15 cellular contexts compared by ENCODE assay signal in the genomic region with DNA sequence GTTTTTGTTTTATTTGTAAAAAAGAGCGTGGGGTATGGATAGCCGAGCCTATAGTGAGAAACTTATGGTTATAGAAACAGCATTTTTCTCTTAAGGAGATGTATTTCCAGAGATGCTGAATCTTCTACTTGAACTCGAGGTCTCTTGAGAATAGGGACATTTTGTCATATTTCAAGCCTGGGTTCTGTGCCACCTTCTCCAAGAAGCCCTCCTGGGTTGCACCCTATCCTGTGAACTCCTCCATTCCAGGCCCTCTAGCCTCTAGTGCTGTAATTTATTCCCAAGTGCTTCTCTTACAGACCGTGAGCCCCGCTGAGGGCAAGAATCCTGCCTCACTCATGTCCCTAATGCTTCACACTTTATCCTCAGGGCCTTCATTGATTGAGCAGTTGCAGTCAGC.
DNase-seq lines count a peak whose midpoint lies in the region; ATAC-seq and TF ChIP-seq lines count a peak whose summit lies in the region.
"Had no signal": no experiment of that assay in that cellular context is flagged by ENCODE, and none has a peak within 500 bp of the region (broad histone marks: within the 10 kb centered on the region; RNA-seq: fewer than 3 reads in every experiment).

No MANE protein-coding gene starts in this region.

- H3K4me3 Mint-ChIP-seq in MCF 10A (ENCODE audit: unreplicated experiment) = no peak overlapping the region
- peak overlapping the region; percentile 72 for H3K4me3 Mint-ChIP-seq in activated T-helper 17 cell treated with anti-CD3 and anti-CD28 coated beads, Interleukin-2, amount 50 U/mL, for 72 hours
- H3K4me3 Mint-ChIP-seq in endothelial cell (ENCODE audit: unreplicated experiment) = no peak overlapping the region

- no peak for TF ChIP-seq CTCF in MCF 10A (IDR thresholded peaks at IDR 0.05; ENCODE audit: unreplicated experiment)
- no peak for TF ChIP-seq CTCF in breast epithelium (IDR thresholded peaks at IDR 0.05)
- TF ChIP-seq CTCF in endothelial cell (IDR thresholded peaks at IDR 0.05; ENCODE audit: unreplicated experiment) = no peak

- TF ChIP-seq POLR2A in breast epithelium (IDR thresholded peaks at IDR 0.05) (no peak), GM18505 (IDR thresholded peaks at IDR 0.05; ENCODE audit: borderline replicate concordance, extremely low read depth, insufficient read depth, insufficient read length) (no peak)

- H3K9me3 ChIP-seq in breast epithelium = no peaks in the 10 kb centered on the region
- H3K9me3 ChIP-seq in Karpas-422 (ENCODE audit: low read length) = no peaks in the 10 kb centered on the region
- H3K9me3 ChIP-seq: body of pancreas, heart left ventricle had no signal

- peak overlapping the region; percentile 95 for H3K27ac Mint-ChIP-seq in MCF 10A (ENCODE audit: low read depth, unreplicated experiment)
- peak overlapping the region; percentile 94 for H3K27ac Mint-ChIP-seq in activated T-helper 17 cell treated with anti-CD3 and anti-CD28 coated beads, Interleukin-2, amount 50 U/mL, for 72 hours
- peak overlapping the region; percentile 80 for H3K27ac Mint-ChIP-seq in endothelial cell (ENCODE audit: unreplicated experiment)

- BruUV-seq in MCF 10A (replicated peaks; lab: Mats Ljungman, UMichigan) = TSS peak; percentile 73

- H3K4me3 ChIP-seq in breast epithelium = no peak overlapping the region
- H3K4me3 ChIP-seq in Karpas-422 (ENCODE audit: low read length) = no peak overlapping the region
- H3K4me3 ChIP-seq: body of pancreas, heart left ventricle had no signal

- H3K9me3 Mint-ChIP-seq in MCF 10A (ENCODE audit: unreplicated experiment) (no peaks in the 10 kb centered on the region), endothelial cell (ENCODE audit: unreplicated experiment) (no peaks in the 10 kb centered on the region)
- no peaks in the 10 kb centered on the region for H3K9me3 Mint-ChIP-seq in activated T-helper 17 cell treated with anti-CD3 and anti-CD28 coated beads, Interleukin-2, amount 50 U/mL, for 72 hours

- intact Hi-C loops in MCF 10A (cut with micrococcal nuclease) (no loop called here), breast epithelium (cut with DNase I; ENCODE audit: low total_unique reads) (no loop called here)

- H3K27me3 Mint-ChIP-seq in MCF 10A (ENCODE audit: insufficient read depth, unreplicated experiment) = no peaks in the 10 kb centered on the region
- no peaks in the 10 kb centered on the region for H3K27me3 Mint-ChIP-seq in activated T-helper 17 cell treated with anti-CD3 and anti-CD28 coated beads, Interleukin-2, amount 50 U/mL, for 72 hours
- peaks cover 6% of the 10 kb centered on the region for H3K27me3 Mint-ChIP-seq in endothelial cell (ENCODE audit: unreplicated experiment)

- no peaks in the 10 kb centered on the region for H3K4me1 ChIP-seq in breast epithelium
- no peaks in the 10 kb centered on the region for H3K4me1 ChIP-seq in Karpas-422 (ENCODE audit: low read length)
- H3K4me1 ChIP-seq: body of pancreas had no signal

- no peaks in the 10 kb centered on the region for H3K9me2 ChIP-seq in Karpas-422 (replicated peaks; ENCODE audit: insufficient read depth, low read length)

- no peaks in the 10 kb centered on the region for H3K27me3 ChIP-seq in breast epithelium
- no peaks in the 10 kb centered on the region for H3K27me3 ChIP-seq in Karpas-422 (ENCODE audit: low read length)
- H3K27me3 ChIP-seq: body of pancreas, heart left ventricle had no signal

- CTCF ChIA-PET in MCF 10A (lab: Yijun Ruan, JAX) = interaction anchor here (0.5 to 1.4 kb wide), 8 partner anchors 7 to 1391 kb away, joined by 3 to 7 read pairs (median 4); no protein-coding TSS in a partner anchor

- POLR2A ChIA-PET in MCF 10A (lab: Yijun Ruan, JAX) = interaction anchor here (0.6 kb wide), 1 partner anchor 504 kb away, joined by 4 read pairs; no protein-coding TSS in a partner anchor

- no peak overlapping the region for H3K9ac ChIP-seq in Karpas-422 (ENCODE audit: low read length)

- H3K4me2 ChIP-seq in Karpas-422 (ENCODE audit: low read depth, low read length, poor library complexity, severe bottlenecking) = no peak overlapping the region

- peaks cover 77% of the 10 kb centered on the region for H3K36me3 Mint-ChIP-seq in MCF 10A (ENCODE audit: insufficient read depth, unreplicated experiment)
- no peaks in the 10 kb centered on the region for H3K36me3 Mint-ChIP-seq in activated T-helper 17 cell treated with anti-CD3 and anti-CD28 coated beads, Interleukin-2, amount 50 U/mL, for 72 hours (ENCODE audit: low read depth)
- H3K36me3 Mint-ChIP-seq in endothelial cell (ENCODE audit: low read depth, unreplicated experiment) = no peaks in the 10 kb centered on the region

- no peak overlapping the region for H3K27ac ChIP-seq in breast epithelium
- H3K27ac ChIP-seq in Karpas-422 (ENCODE audit: low read length) = no peak overlapping the region
- H3K27ac ChIP-seq: body of pancreas, heart left ventricle had no signal

- H3K4me1 Mint-ChIP-seq in MCF 10A (ENCODE audit: insufficient read depth, unreplicated experiment) = peaks cover 9% of the 10 kb centered on the region
- H3K4me1 Mint-ChIP-seq in activated T-helper 17 cell treated with anti-CD3 and anti-CD28 coated beads, Interleukin-2, amount 50 U/mL, for 72 hours = peaks cover 25% of the 10 kb centered on the region
- peaks cover 19% of the 10 kb centered on the region for H3K4me1 Mint-ChIP-seq in endothelial cell (ENCODE audit: unreplicated experiment)

- H2AFZ ChIP-seq in Karpas-422 (ENCODE audit: low read length) = no peak overlapping the region

- H3K36me3 ChIP-seq in breast epithelium = no peaks in the 10 kb centered on the region
- H3K36me3 ChIP-seq in Karpas-422 (ENCODE audit: insufficient read depth, low read length) = no peaks in the 10 kb centered on the region
- H3K36me3 ChIP-seq: heart left ventricle had no signal

- peak; percentile 11 for ATAC-seq in activated T-helper 17 cell treated with anti-CD3 and anti-CD28 coated beads, Interleukin-2, amount 50 U/mL, for 72 hours (replicated peaks)
- no peak for ATAC-seq in GM18505 (IDR thresholded peaks at IDR 0.05; ENCODE audit: unreplicated experiment)
- ATAC-seq: body of pancreas had no signal

- no peaks in the 10 kb centered on the region for H4K20me1 ChIP-seq in Karpas-422 (ENCODE audit: insufficient read depth, low read depth, low read length)

- H3K79me2 ChIP-seq in Karpas-422 (ENCODE audit: low read length) = no peaks in the 10 kb centered on the region

- DNase-seq in MCF 10A (ENCODE audit: unreplicated experiment) = no peak
- DNase-seq in breast epithelium (ENCODE audit: low spot score in 2 of 2) = no peak
- no peak for DNase-seq in endothelial cell (ENCODE audit: low spot score)
- no peak for DNase-seq in ureter (ENCODE audit: low spot score)
- no peak for DNase-seq in NCI-H774 (lab: John Stamatoyannopoulos, UW)
- no peak for DNase-seq in Karpas-422
- DNase-seq: body of pancreas, dermis blood vessel endothelial cell, GDM1, heart left ventricle, NCI-H1694, SIG-M5, T1000 had no signal
